In genomic region chr2:217930783-217931563, GRCh38 we compare ENCODE assay signal across 14 cellular contexts.
A peak's percentile ranks its signal among the peaks of the same experiment; 100 is the strongest.
DNase-seq lines count a peak whose midpoint lies in the region; ATAC-seq and TF ChIP-seq lines count a peak whose summit lies in the region.
"Had no signal": no experiment of that assay in that cellular context is flagged by ENCODE, and none has a peak within 500 bp of the region (broad histone marks: within the 10 kb centered on the region; RNA-seq: fewer than 3 reads in every experiment).

No MANE protein-coding gene starts in this region.

- no peak overlapping the region for H3K4me3 Mint-ChIP-seq in stimulated activated naive CD8-positive, alpha-beta T cell treated with anti-CD3 and anti-CD28 coated beads, Interleukin-15, amount 100 ng/mL, for 72 hours

- peak overlapping the region; percentile 64 for H3K4me2 ChIP-seq in smooth muscle cell

- 68% methylated on average over 11 of the region's 11 CpGs for WGBS in smooth muscle cell (ENCODE audit: low lambda C conversion rate)

- no peak for ATAC-seq in left lung
- no peak for ATAC-seq in stimulated activated naive CD8-positive, alpha-beta T cell treated with anti-CD3 and anti-CD28 coated beads, Interleukin-15, amount 100 ng/mL, for 72 hours
- ATAC-seq: left colon had no signal

- DNase-seq in GDM1 (lab: John Stamatoyannopoulos, UW) (peak; percentile 65), adipocyte (ENCODE audit: low read depth) (no peak), left lung (peak in 1 of 2 donors; percentile 63), smooth muscle cell (lab: John Stamatoyannopoulos, UW; ENCODE audit: unreplicated experiment) (no peak), MG63 (no peak), T1000 (lab: John Stamatoyannopoulos, UW) (no peak)
- no peak for DNase-seq in effector memory CD4-positive, alpha-beta T cell
- no peak for DNase-seq in stimulated activated naive CD8-positive, alpha-beta T cell treated with anti-CD3 and anti-CD28 coated beads, Interleukin-15, amount 100 ng/mL, for 72 hours
- DNase-seq: amygdala; DMS153; left colon; NCI-H446 treated with DMSO at 0.1 percent for 48 hours; stimulated activated CD8-positive, alpha-beta memory T cell treated with anti-CD3 and anti-CD28 coated beads, Interleukin-4, amount 100 ng/mL, for 48 hours had no signal

- no peak overlapping the region for H2AFZ ChIP-seq in smooth muscle cell (ENCODE audit: low read depth)

- H3F3A ChIP-seq in smooth muscle cell (ENCODE audit: low read depth): peaks cover 8% of the 10 kb centered on the region

- TF ChIP-seq CTCF in left lung (IDR thresholded peaks at IDR 0.05) (no peak), smooth muscle cell (IDR thresholded peaks at IDR 0.05; ENCODE audit: borderline replicate concordance, insufficient read depth, poor library complexity, severe bottlenecking) (no peak)

- H3K9me3 ChIP-seq in adipocyte (ENCODE audit: control insufficient read depth, low read length) (no peaks in the 10 kb centered on the region), left lung (no peaks in the 10 kb centered on the region), smooth muscle cell (replicated peaks; ENCODE audit: low read depth) (no peaks in the 10 kb centered on the region), MG63 (no peaks in the 10 kb centered on the region)
- no peaks in the 10 kb centered on the region for H3K9me3 ChIP-seq in effector memory CD4-positive, alpha-beta T cell (ENCODE audit: control insufficient read depth, low read length)

- H3K27ac ChIP-seq in left lung: peak overlapping the region; percentile 82 to 89
- peak overlapping the region; percentile 96 for H3K27ac ChIP-seq in smooth muscle cell (ENCODE audit: low read depth)
- H3K27ac ChIP-seq in effector memory CD4-positive, alpha-beta T cell (ENCODE audit: insufficient read depth, low read length, poor library complexity, severe bottlenecking): no peak overlapping the region
- H3K27ac ChIP-seq: SK-N-MC had no signal

- peaks cover 81% of the 10 kb centered on the region for H3K79me2 ChIP-seq in smooth muscle cell (ENCODE audit: low read depth)

- no peak overlapping the region for H3K4me3 ChIP-seq in adipocyte (ENCODE audit: low read length)
- no peak overlapping the region for H3K4me3 ChIP-seq in left lung
- no peak overlapping the region for H3K4me3 ChIP-seq in smooth muscle cell
- no peak overlapping the region for H3K4me3 ChIP-seq in MG63
- no peak overlapping the region for H3K4me3 ChIP-seq in effector memory CD4-positive, alpha-beta T cell (ENCODE audit: insufficient read depth, low read depth, low read length, poor library complexity, severe bottlenecking)
- H3K4me3 ChIP-seq: SK-N-MC had no signal

- intact Hi-C loops in left lung (cut with DNase I): no loop called here

- peaks cover 77% of the 10 kb centered on the region for H3K4me1 ChIP-seq in adipocyte (ENCODE audit: control insufficient read depth, insufficient read depth, low read length)
- H3K4me1 ChIP-seq in left lung: peaks cover 85 to 99% of the 10 kb centered on the region in 2 donors
- peaks cover 17% of the 10 kb centered on the region for H3K4me1 ChIP-seq in smooth muscle cell (ENCODE audit: low read depth)
- H3K4me1 ChIP-seq in effector memory CD4-positive, alpha-beta T cell (ENCODE audit: control insufficient read depth, insufficient read depth, low read length, poor library complexity, severe bottlenecking): no peaks in the 10 kb centered on the region

- H3K27me3 Mint-ChIP-seq in stimulated activated naive CD8-positive, alpha-beta T cell treated with anti-CD3 and anti-CD28 coated beads, Interleukin-15, amount 100 ng/mL, for 72 hours: peaks cover 27% of the 10 kb centered on the region

- H3K36me3 ChIP-seq in adipocyte (ENCODE audit: control insufficient read depth, insufficient read depth, low read length, severe bottlenecking) (peaks cover 18% of the 10 kb centered on the region), left lung (no peaks in the 10 kb centered on the region), smooth muscle cell (ENCODE audit: low read depth) (no peaks in the 10 kb centered on the region), MG63 (peaks cover 3% of the 10 kb centered on the region)
- H3K36me3 ChIP-seq in effector memory CD4-positive, alpha-beta T cell (ENCODE audit: control insufficient read depth, insufficient read depth, low read length): no peaks in the 10 kb centered on the region

- H3K27me3 ChIP-seq in adipocyte (replicated peaks; ENCODE audit: control insufficient read depth, insufficient read depth, low read length) (no peaks in the 10 kb centered on the region), left lung (no peaks in the 10 kb centered on the region), smooth muscle cell (ENCODE audit: low read depth) (no peaks in the 10 kb centered on the region), MG63 (no peaks in the 10 kb centered on the region)
- peaks cover 3% of the 10 kb centered on the region for H3K27me3 ChIP-seq in effector memory CD4-positive, alpha-beta T cell (replicated peaks; ENCODE audit: control insufficient read depth, insufficient read depth, low read length, poor library complexity, severe bottlenecking)

- no peaks in the 10 kb centered on the region for H3K9me3 Mint-ChIP-seq in stimulated activated naive CD8-positive, alpha-beta T cell treated with anti-CD3 and anti-CD28 coated beads, Interleukin-15, amount 100 ng/mL, for 72 hours

- H4K20me1 ChIP-seq in smooth muscle cell (ENCODE audit: low read depth): peaks cover 55% of the 10 kb centered on the region

- H3K27ac Mint-ChIP-seq in stimulated activated naive CD8-positive, alpha-beta T cell treated with anti-CD3 and anti-CD28 coated beads, Interleukin-15, amount 100 ng/mL, for 72 hours: peak overlapping the region in 1 of 2 donors; percentile 37

- peaks cover 11% of the 10 kb centered on the region for H3K4me1 Mint-ChIP-seq in stimulated activated naive CD8-positive, alpha-beta T cell treated with anti-CD3 and anti-CD28 coated beads, Interleukin-15, amount 100 ng/mL, for 72 hours

- peak overlapping the region; percentile 73 for H3K9ac ChIP-seq in adipocyte (ENCODE audit: low read length)
- H3K9ac ChIP-seq in smooth muscle cell (ENCODE audit: low read depth): no peak overlapping the region
